In the genomic region with DNA sequence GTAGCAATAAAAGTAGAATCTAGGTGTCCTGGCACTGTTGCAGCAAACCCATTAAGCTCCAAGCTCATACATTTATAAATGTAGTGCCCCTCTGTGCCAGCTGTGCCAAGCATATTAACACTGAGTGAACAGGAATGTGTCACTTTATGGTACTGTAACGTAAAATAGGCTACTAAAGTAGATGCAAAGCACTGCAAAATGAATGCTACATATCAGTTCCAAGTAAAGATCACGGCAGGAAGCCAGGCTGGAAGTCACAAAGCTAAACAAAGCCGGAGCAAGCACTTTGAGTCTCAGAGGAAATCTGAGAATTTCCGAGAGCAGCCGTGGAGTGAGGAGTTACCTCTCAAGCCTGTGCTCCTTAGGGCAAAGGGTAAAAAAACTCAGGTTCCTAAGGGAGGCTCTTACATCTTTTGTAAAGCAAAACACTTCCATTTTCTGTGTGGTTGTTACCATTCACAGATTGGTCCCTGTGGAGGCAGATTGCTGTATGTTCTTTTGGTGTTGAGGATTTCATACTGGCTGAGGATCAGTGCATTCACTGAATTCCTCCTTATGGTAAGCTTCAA, we compare ENCODE assay signal across 13 cellular contexts.
A peak's percentile ranks its signal among the peaks of the same experiment; 100 is the strongest.
DNase-seq lines count a peak whose midpoint lies in the region; ATAC-seq and TF ChIP-seq lines count a peak whose summit lies in the region.
"Had no signal": no experiment of that assay in that cellular context is flagged by ENCODE, and none has a peak within 500 bp of the region (broad histone marks: within the 10 kb centered on the region; RNA-seq: fewer than 3 reads in every experiment).

No MANE protein-coding gene starts in this region.

- ATAC-seq in right cardiac atrium (peak; percentile 67 to 80), GM21717 (IDR thresholded peaks at IDR 0.05; ENCODE audit: unreplicated experiment) (no peak)
- ATAC-seq: stimulated activated memory B cell treated with anti-CD40 and anti-IgM and Interleukin-4, amounts not matched to agents 10 μg/mL and 1 μg/mL and 100 μg/mL, for 72 hours had no signal

- H3K4me1 ChIP-seq in right cardiac atrium (ENCODE audit: control insufficient read depth, insufficient read depth, low read length) (peaks cover 24% of the 10 kb centered on the region), breast epithelium (no peaks in the 10 kb centered on the region)

- 27% methylated on average over 5 of the region's 5 CpGs for WGBS in right cardiac atrium

- H3K27ac Mint-ChIP-seq in osteocyte (ENCODE audit: unreplicated experiment), result peak overlapping the region; percentile 81

- H3K36me3 ChIP-seq in brain microvascular endothelial cell (replicated peaks), result no peaks in the 10 kb centered on the region
- H3K36me3 ChIP-seq in breast epithelium, result no peaks in the 10 kb centered on the region

- H3K9me3 Mint-ChIP-seq in osteocyte (ENCODE audit: unreplicated experiment), result no peaks in the 10 kb centered on the region
- H3K9me3 Mint-ChIP-seq: stimulated activated memory B cell treated with anti-CD40 and anti-IgM and Interleukin-4, amounts not matched to agents 10 μg/mL and 1 μg/mL and 100 μg/mL, for 72 hours had no signal

- H3K9me3 ChIP-seq in right cardiac atrium (ENCODE audit: control insufficient read depth, low read length) (no peaks in the 10 kb centered on the region), breast epithelium (no peaks in the 10 kb centered on the region)

- TF ChIP-seq POLR2A in breast epithelium (IDR thresholded peaks at IDR 0.05), result no peak

- TF ChIP-seq CTCF in brain microvascular endothelial cell (IDR thresholded peaks at IDR 0.05; ENCODE audit: low read depth, low read length, missing control alignments) (no peak), osteocyte (IDR thresholded peaks at IDR 0.05) (no peak), breast epithelium (IDR thresholded peaks at IDR 0.05) (no peak)

- peak; percentile 93 for DNase-seq in DMS79 treated with DMSO at 0.1 percent for 48 hours (lab: John Stamatoyannopoulos, UW)
- DNase-seq in brain microvascular endothelial cell, result peak; percentile 7
- DNase-seq in right cardiac atrium, result peak in 2 of 3 donors; percentile 24 to 60
- no peak for DNase-seq in osteocyte (ENCODE audit: extremely low spot score, unreplicated experiment)
- no peak for DNase-seq in breast epithelium (ENCODE audit: low spot score in 2 of 2)
- no peak for DNase-seq in mucosa of gallbladder (ENCODE audit: low spot score)
- DNase-seq in NK-92 treated with Interleukin-12 subunit alpha and Interleukin-12 subunit beta, amount 100 ng/mL, for 24 hours (lab: John Stamatoyannopoulos, UW), result no peak
- DNase-seq: activated CD8-positive, alpha-beta memory T cell treated with anti-CD3 and anti-CD28 coated beads, Interleukin-2, amount 50 U/mL, for 4 hours; foreskin fibroblast; NCI-H1930 had no signal

- no peaks in the 10 kb centered on the region for H3K27me3 ChIP-seq in brain microvascular endothelial cell (replicated peaks)
- H3K27me3 ChIP-seq in right cardiac atrium (ENCODE audit: control insufficient read depth, insufficient read depth), result no peaks in the 10 kb centered on the region
- no peaks in the 10 kb centered on the region for H3K27me3 ChIP-seq in breast epithelium

- H3K4me3 Mint-ChIP-seq in osteocyte (ENCODE audit: unreplicated experiment), result peak overlapping the region; percentile 24
- H3K4me3 Mint-ChIP-seq: stimulated activated memory B cell treated with anti-CD40 and anti-IgM and Interleukin-4, amounts not matched to agents 10 μg/mL and 1 μg/mL and 100 μg/mL, for 72 hours had no signal

- peaks cover 13% of the 10 kb centered on the region for H3K36me3 Mint-ChIP-seq in osteocyte (ENCODE audit: unreplicated experiment)

- in situ Hi-C loops in brain microvascular endothelial cell (cut with HindIII; ENCODE audit: low pct_ligation_motif_present, low sequenced_read_pairs), result no loop called here

- no peak overlapping the region for H3K4me3 ChIP-seq in brain microvascular endothelial cell (ENCODE audit: low read depth, low read length)
- no peak overlapping the region for H3K4me3 ChIP-seq in right cardiac atrium (ENCODE audit: low read length)
- H3K4me3 ChIP-seq in breast epithelium, result no peak overlapping the region

- intact Hi-C loops in right cardiac atrium (cut with DNase I), result no loop called here
- intact Hi-C loops in breast epithelium (cut with DNase I; ENCODE audit: low total_unique reads), result no loop called here

- H3K4me1 Mint-ChIP-seq in osteocyte (ENCODE audit: unreplicated experiment), result peaks cover 13% of the 10 kb centered on the region

- H3K27me3 Mint-ChIP-seq in osteocyte (ENCODE audit: unreplicated experiment), result no peaks in the 10 kb centered on the region
- H3K27me3 Mint-ChIP-seq: stimulated activated memory B cell treated with anti-CD40 and anti-IgM and Interleukin-4, amounts not matched to agents 10 μg/mL and 1 μg/mL and 100 μg/mL, for 72 hours had no signal

- H3K27ac ChIP-seq in brain microvascular endothelial cell, result no peak overlapping the region
- peak overlapping the region; percentile 3 for H3K27ac ChIP-seq in right cardiac atrium (ENCODE audit: low read length)
- no peak overlapping the region for H3K27ac ChIP-seq in breast epithelium
- H3K27ac ChIP-seq: C4-2B had no signal

Comparison
In these comparisons a context has a peak if more than half of its experiments do, and no peak if none do; other contexts are left out.
1. DNase-seq: peak in DMS79 treated with DMSO at 0.1 percent for 48 hours (single experiment), brain microvascular endothelial cell (single experiment) and right cardiac atrium (2 of 3); none in osteocyte (single experiment), breast epithelium (0 of 2), mucosa of gallbladder (single experiment) and NK-92 treated with Interleukin-12 subunit alpha and Interleukin-12 subunit beta, amount 100 ng/mL, for 24 hours (single experiment).